8 cellular contexts compared by ENCODE assay signal in genomic region chr6:1312444-1313363, GRCh38. TPM values are rescaled to one million over a fixed set of nuclear protein-coding genes. Genes with fewer than 3 reads are reported as not detected.
DNase-seq lines count a peak whose midpoint lies in the region; ATAC-seq and TF ChIP-seq lines count a peak whose summit lies in the region.

No MANE protein-coding gene starts in this region.

- no peak for TF ChIP-seq CTCF in C4-2B (conservative IDR thresholded peaks at IDR 0.05)
- no peak for TF ChIP-seq CTCF in KMS-11 (conservative IDR thresholded peaks at IDR 0.05; ENCODE audit: low read depth, low read length)

- no peak for DNase-seq in caudate nucleus (lab: John Stamatoyannopoulos, UW)
- DNase-seq in stimulated activated naive CD4-positive, alpha-beta T cell treated with Interleukin-2 at 50 U/mL for 16 hours (lab: John Stamatoyannopoulos, UW) = no peak
- no peak for DNase-seq in kidney glomerular epithelial cell (lab: John Stamatoyannopoulos, UW)
- no peak for DNase-seq in NCI-H510A (lab: John Stamatoyannopoulos, UW)

- H3K4me2 ChIP-seq in KMS-11 = peak overlapping the region; percentile 82

- 1% methylated on average over 75 to 102 of the region's 111 CpGs for WGBS in mesodermal cell (ENCODE audit: insufficient coverage in 2 of 2), 2 experiments

- H3K4me3 ChIP-seq in KMS-11 (IDR thresholded peaks at IDR 0.05; ENCODE audit: insufficient read depth, low read depth, low read length) = no peak overlapping the region
- peak overlapping the region; percentile 39 for H3K4me3 ChIP-seq in mesodermal cell (ENCODE audit: extremely low read depth, insufficient read depth, low read length, poor library complexity, severe bottlenecking)

- H3K27me3 ChIP-seq in KMS-11 (ENCODE audit: insufficient read depth, low read depth) = peaks cover 6% of the 10 kb centered on the region

- H3K36me3 ChIP-seq in KMS-11 (ENCODE audit: insufficient read depth) = no peaks in the 10 kb centered on the region
- H3K36me3 ChIP-seq in mesodermal cell (ENCODE audit: control insufficient read depth, insufficient read depth, low read length) = no peaks in the 10 kb centered on the region

- ATAC-seq in HG02840 (IDR thresholded peaks at IDR 0.05; ENCODE audit: low FRiP score, unreplicated experiment) = no peak

- H4K20me1 ChIP-seq in KMS-11 (ENCODE audit: insufficient read depth) = no peaks in the 10 kb centered on the region

- peak overlapping the region; percentile 82 for H2AFZ ChIP-seq in KMS-11 (ENCODE audit: low read depth)

- H3K9me3 ChIP-seq in mesodermal cell (ENCODE audit: control insufficient read depth, low read length) = no peaks in the 10 kb centered on the region

- no peaks in the 10 kb centered on the region for H3K79me2 ChIP-seq in KMS-11 (ENCODE audit: insufficient read depth, low read depth)

- peak overlapping the region; percentile 33; the same call in 1 of the 2 replicates for H3K27ac ChIP-seq in C4-2B
- no peak overlapping the region for H3K27ac ChIP-seq in KMS-11
- peak overlapping the region; percentile 58 for H3K27ac ChIP-seq in caudate nucleus (ENCODE audit: low read depth, low read length)
- H3K27ac ChIP-seq in mesodermal cell (ENCODE audit: low read depth, low read length, severe bottlenecking) = no peak overlapping the region

- H3K4me1 ChIP-seq in KMS-11 (ENCODE audit: low read depth, poor library complexity, severe bottlenecking) = peaks cover 6% of the 10 kb centered on the region
- no peaks in the 10 kb centered on the region for H3K4me1 ChIP-seq in mesodermal cell (ENCODE audit: control insufficient read depth, insufficient read depth, low read length, poor library complexity, severe bottlenecking)

- H3K9ac ChIP-seq in KMS-11 = peak overlapping the region; percentile 12; the same call in 1 of the 2 replicates

RNA-seq across cellular contexts. Expression of gene FOXQ1, which starts 0.8 kb away (rescaled TPM):
- polyA plus RNA-seq in mesodermal cell (2013, experiment 1 of 2) = 0.41 TPM
- polyA plus RNA-seq in mesodermal cell (2013, experiment 2 of 2) = 0.40 TPM

Comparison
In these comparisons a context has a peak if more than half of its experiments do, and no peak if none do; other contexts are left out.
1. H3K27ac ChIP-seq: peak in C4-2B (single experiment) and caudate nucleus (single experiment); none in KMS-11 (single experiment) and mesodermal cell (single experiment).